ENCODE assay signal across 8 cellular contexts in genomic region chr12:53451661-53452158, GRCh38. TPM values are rescaled to one million over a fixed set of nuclear protein-coding genes. Genes with fewer than 3 reads are reported as not detected.
DNase-seq lines count a peak whose midpoint lies in the region; ATAC-seq and TF ChIP-seq lines count a peak whose summit lies in the region.

PCBP2 (plus strand) TSS chr12:53452102; CDS start chr12:53454801, 2,699 bp downstream.

- ATAC-seq in HG02885 (IDR thresholded peaks at IDR 0.05; ENCODE audit: poor library complexity, unreplicated experiment) (peak; percentile 95), aorta (ENCODE audit: low FRiP score) (peak; percentile 98)

- H3K27me3 ChIP-seq in right atrium auricular region, result no peaks in the 10 kb centered on the region
- H3K27me3 ChIP-seq in aorta (ENCODE audit: control insufficient read depth in 1 of 2, insufficient read depth in 2 of 2, low read length in 1 of 2), result no peaks in the 10 kb centered on the region

- H3K36me3 ChIP-seq in right atrium auricular region (peaks cover 27% of the 10 kb centered on the region), aorta (ENCODE audit: control insufficient read depth in 1 of 2, insufficient read depth in 2 of 2, low read length in 1 of 2) (peaks cover 4 to 5% of the 10 kb centered on the region in 2 donors)

- peak; percentile 97 for DNase-seq in GM13977 (ENCODE audit: low spot score)
- peak; percentile 97 for DNase-seq in NCI-H1694 treated with DMSO at 0.1 percent for 48 hours (lab: John Stamatoyannopoulos, UW)
- peak; percentile 92 to 100 (median 97) for DNase-seq in T-helper 2 cell
- DNase-seq in anterior cingulate cortex (lab: John Stamatoyannopoulos, UW), result peak; percentile 90 to 100 (median 99)
- peak; percentile 98 for DNase-seq in right atrium auricular region (ENCODE audit: low spot score)
- DNase-seq in putamen (ENCODE audit: low spot score), result peak; percentile 100
- peak; percentile 99 for DNase-seq in aorta

- WGBS in aorta, 2 donors, result 0 to 1% methylated on average over 26 to 32 of the region's 32 CpGs

- intact Hi-C loops in aorta (cut with DNase I), result loop anchor here (2.0 to 5.0 kb wide), 2 partner anchors 36 to 49 kb away; partner anchors contain the start of gene TARBP2 (in 1 of the 2)

- H3K27ac ChIP-seq in right atrium auricular region (peak within 1 kb of the TSS; percentile 97 to 98), aorta (ENCODE audit: low read depth in 1 of 2, low read length in 2 of 2) (peak within 1 kb of the TSS; percentile 53 to 97)

- H3K4me1 ChIP-seq in right atrium auricular region (peaks cover 0 to 34% of the 10 kb centered on the region in 2 donors), aorta (ENCODE audit: control insufficient read depth in 1 of 2, insufficient read depth in 2 of 2, low read length in 2 of 2) (peaks cover 3 to 5% of the 10 kb centered on the region in 2 donors)

- in situ Hi-C loops in GM13977 (cut with MboI; ENCODE audit: low pct_unique_long_range_greater_than_20kb, low sequenced_read_pairs, unreplicated experiment), result no loop called here

- H3K4me3 ChIP-seq in right atrium auricular region (peak within 1 kb of the TSS; percentile 78 to 84), aorta (ENCODE audit: low read length in 2 of 2) (peak within 1 kb of the TSS; percentile 56 to 88)

- TF ChIP-seq CTCF in GM13977 (IDR thresholded peaks at IDR 0.05; ENCODE audit: extremely low read depth, insufficient read depth, missing control alignments) (peak; percentile 85), right atrium auricular region (IDR thresholded peaks at IDR 0.05) (peak; percentile 83 to 90)

- H3K9me3 ChIP-seq in right atrium auricular region, result no peaks in the 10 kb centered on the region
- no peaks in the 10 kb centered on the region for H3K9me3 ChIP-seq in aorta (ENCODE audit: control insufficient read depth, low read length)

RNA-seq across cellular contexts. Expression of gene PCBP2, which starts in this region (rescaled TPM):
- total RNA-seq in right atrium auricular region (100 to 1,000 TPM; 288 to 378 TPM), aorta (100 to 1,000 TPM; 578 to 688 TPM)
- 100 to 1,000 TPM; 510 to 513 TPM for polyA plus RNA-seq in aorta

Comparison
In these comparisons a context has a peak if more than half of its experiments do, and no peak if none do; other contexts are left out.
1. Peak in every context shown above with its lines: DNase-seq, ATAC-seq, H3K4me3 ChIP-seq and H3K27ac ChIP-seq.